8 cellular contexts compared by ENCODE assay signal in the genomic region with DNA sequence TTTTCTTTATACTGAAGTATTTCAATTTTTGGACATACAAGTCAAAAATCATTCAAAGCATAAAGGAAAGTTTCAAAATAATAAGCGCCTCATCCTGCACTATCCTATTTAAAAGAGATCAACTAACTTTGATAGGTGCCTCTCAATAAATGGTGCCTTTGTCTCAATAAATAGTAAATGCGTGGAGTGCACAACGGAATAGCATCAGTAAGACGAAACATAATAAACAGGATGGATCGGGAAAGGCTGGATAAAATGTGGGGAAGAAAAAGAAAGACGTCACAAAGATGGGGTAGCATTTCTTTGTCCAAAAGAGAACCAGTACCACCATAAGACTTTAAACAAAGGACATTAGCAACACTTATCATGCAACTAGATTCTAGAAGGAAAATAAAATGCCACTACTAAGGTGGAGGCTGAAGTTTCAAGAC.
A peak's percentile ranks its signal among the peaks of the same experiment; 100 is the strongest.
DNase-seq lines count a peak whose midpoint lies in the region; ATAC-seq and TF ChIP-seq lines count a peak whose summit lies in the region.

No MANE protein-coding gene starts in this region.

- TF ChIP-seq CTCF in WERI-Rb-1 (IDR thresholded peaks at IDR 0.05; ENCODE audit: low read depth, low read length), result no peak

- peak overlapping the region; percentile 47 for H3K27ac ChIP-seq in WERI-Rb-1

- no peak for ATAC-seq in stimulated activated effector memory CD8-positive, alpha-beta T cell treated with anti-CD3 and anti-CD28 coated beads, Interleukin-12 subunit alpha, Interleukin-12 subunit beta, amount 100 ng/mL, for 72 hours
- ATAC-seq in activated CD4-positive, CD25-positive, alpha-beta regulatory T cell treated with anti-CD3 and anti-CD28 coated beads, Interleukin-2, amount 50 U/mL, for 24 hours, result no peak
- ATAC-seq in HG02642 (IDR thresholded peaks at IDR 0.05; ENCODE audit: poor library complexity, unreplicated experiment) (no peak), HG02938 (IDR thresholded peaks at IDR 0.05; ENCODE audit: unreplicated experiment) (no peak)

- DNase-seq in NCI-H1417 treated with DMSO at 0.1 percent for 48 hours (lab: John Stamatoyannopoulos, UW) (peak; percentile 42), NCI-H1417 (lab: John Stamatoyannopoulos, UW) (no peak), WERI-Rb-1 (no peak)
- no peak for DNase-seq in stimulated activated effector memory CD8-positive, alpha-beta T cell treated with anti-CD3 and anti-CD28 coated beads, Interleukin-12 subunit alpha, Interleukin-12 subunit beta, amount 100 ng/mL, for 72 hours (ENCODE audit: low spot score in 2 of 2)

- H3K9me3 ChIP-seq in WERI-Rb-1 (ENCODE audit: severe bottlenecking), result no peaks in the 10 kb centered on the region

- peak overlapping the region; percentile 65 for H3K4me3 ChIP-seq in WERI-Rb-1 (ENCODE audit: low read depth, low read length)
- H3K4me3 ChIP-seq in iPS-11a (ENCODE audit: low read depth, low read length), result peak overlapping the region; percentile 51

- H3K27me3 ChIP-seq in WERI-Rb-1 (ENCODE audit: insufficient read depth, low read depth, severe bottlenecking), result no peaks in the 10 kb centered on the region

- H3K4me1 Mint-ChIP-seq in stimulated activated effector memory CD8-positive, alpha-beta T cell treated with anti-CD3 and anti-CD28 coated beads, Interleukin-12 subunit alpha, Interleukin-12 subunit beta, amount 100 ng/mL, for 72 hours, result peaks cover 19% of the 10 kb centered on the region

- no peaks in the 10 kb centered on the region for H3K36me3 Mint-ChIP-seq in stimulated activated effector memory CD8-positive, alpha-beta T cell treated with anti-CD3 and anti-CD28 coated beads, Interleukin-12 subunit alpha, Interleukin-12 subunit beta, amount 100 ng/mL, for 72 hours

- peak overlapping the region; percentile 80 for H3K4me3 Mint-ChIP-seq in stimulated activated effector memory CD8-positive, alpha-beta T cell treated with anti-CD3 and anti-CD28 coated beads, Interleukin-12 subunit alpha, Interleukin-12 subunit beta, amount 100 ng/mL, for 72 hours

- H3K36me3 ChIP-seq in WERI-Rb-1, result no peaks in the 10 kb centered on the region

- H3K9me3 Mint-ChIP-seq in stimulated activated effector memory CD8-positive, alpha-beta T cell treated with anti-CD3 and anti-CD28 coated beads, Interleukin-12 subunit alpha, Interleukin-12 subunit beta, amount 100 ng/mL, for 72 hours, result no peaks in the 10 kb centered on the region

- no peak overlapping the region for H3K27ac Mint-ChIP-seq in stimulated activated effector memory CD8-positive, alpha-beta T cell treated with anti-CD3 and anti-CD28 coated beads, Interleukin-12 subunit alpha, Interleukin-12 subunit beta, amount 100 ng/mL, for 72 hours
